In the genomic region with DNA sequence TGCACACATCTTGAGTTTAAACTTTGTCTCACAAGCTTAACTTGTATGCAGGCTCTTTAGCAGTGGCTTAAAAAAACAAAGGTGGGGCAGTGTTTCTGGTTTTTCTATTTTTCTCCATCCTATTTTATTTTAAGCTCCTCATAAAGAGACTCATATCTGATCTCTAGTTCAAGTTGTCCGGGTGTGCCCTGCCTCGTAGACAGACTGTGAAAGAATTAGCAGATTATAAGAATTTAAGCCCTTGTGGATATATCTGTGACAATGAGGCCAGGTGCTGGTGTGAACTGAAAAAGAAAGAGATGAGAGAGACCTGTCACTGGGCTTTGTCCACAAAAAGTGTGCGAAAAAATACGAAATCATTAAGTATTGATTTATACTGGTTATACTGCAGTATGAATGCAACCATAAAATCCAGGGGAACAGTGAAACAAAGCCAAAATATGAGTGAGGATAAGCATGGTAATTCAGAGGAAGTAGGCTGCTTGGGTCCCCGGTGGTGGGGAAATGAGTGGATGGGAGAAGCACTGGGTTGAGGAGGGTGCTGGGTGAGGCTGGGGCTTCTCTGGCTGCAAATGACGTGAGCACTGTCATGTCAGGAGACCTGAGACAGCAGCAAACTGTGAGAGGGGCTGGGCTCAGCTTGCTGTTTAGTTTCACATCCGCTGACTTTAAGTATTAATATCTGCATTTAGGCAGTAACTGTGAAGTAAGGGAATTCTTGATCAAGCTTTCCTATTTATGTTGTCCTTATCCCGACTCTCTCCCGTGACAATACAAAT, we compare ENCODE assay signal across 8 cellular contexts.
A peak's percentile ranks its signal among the peaks of the same experiment; 100 is the strongest.
DNase-seq lines count a peak whose midpoint lies in the region; ATAC-seq, FAIRE-seq and TF ChIP-seq lines count a peak whose summit lies in the region.

No MANE protein-coding gene starts in this region.

- no peaks in the 10 kb centered on the region for H3K36me3 ChIP-seq in testis (ENCODE audit: low read depth, missing control alignments)

- in situ Hi-C loops in G401 (cut with HindIII; ENCODE audit: low sequenced_read_pairs), result no loop called here

- no peak for TF ChIP-seq CTCF in testis (IDR thresholded peaks at IDR 0.05)

- ATAC-seq in GM18858 (IDR thresholded peaks at IDR 0.05; ENCODE audit: unreplicated experiment) (peak; percentile 76), HG02642 (IDR thresholded peaks at IDR 0.05; ENCODE audit: poor library complexity, unreplicated experiment) (peak; percentile 85)

- TF ChIP-seq POLR2A in testis (IDR thresholded peaks at IDR 0.05) (no peak), H54 (IDR thresholded peaks at IDR 0.05; ENCODE audit: low read depth, low read length) (no peak)

- no peak overlapping the region for H3K4me3 ChIP-seq in testis

- H3K27me3 ChIP-seq in testis, result no peaks in the 10 kb centered on the region

- DNase-seq in NCI-H82 treated with DMSO at 0.1 percent for 48 hours (lab: John Stamatoyannopoulos, UW; ENCODE audit: unreplicated experiment) (peak; percentile 74), globus pallidus (ENCODE audit: low spot score) (peak; percentile 69), testis (peak; percentile 53), RCC 7860 (ENCODE audit: low spot score) (no peak), G401 (ENCODE audit: low spot score) (no peak), H54 (ENCODE audit: insufficient read length, low spot score) (no peak)

- 60 to 66% methylated on average over 9 of the region's 9 CpGs for WGBS in testis, 2 donors

- intact Hi-C loops in testis (cut with DNase I; ENCODE audit: low total_unique reads), result no loop called here

- H3K9me3 ChIP-seq in testis, result no peaks in the 10 kb centered on the region

- H3K4me1 ChIP-seq in testis, result peaks cover 8% of the 10 kb centered on the region

- H3K27ac ChIP-seq in testis, result no peak overlapping the region

- no peak for FAIRE-seq in RCC 7860 (lab: Jason Lieb, UNC)
- no peak for FAIRE-seq in H54 (lab: Jason Lieb, UNC)

Comparison
In these comparisons a context has a peak if more than half of its experiments do, and no peak if none do; other contexts are left out.
1. DNase-seq: peak in NCI-H82 treated with DMSO at 0.1 percent for 48 hours (single experiment), globus pallidus (single experiment) and testis (single experiment); none in RCC 7860 (single experiment), G401 (single experiment) and H54 (single experiment).